ENCODE assay signal across 8 cellular contexts in the genomic region with DNA sequence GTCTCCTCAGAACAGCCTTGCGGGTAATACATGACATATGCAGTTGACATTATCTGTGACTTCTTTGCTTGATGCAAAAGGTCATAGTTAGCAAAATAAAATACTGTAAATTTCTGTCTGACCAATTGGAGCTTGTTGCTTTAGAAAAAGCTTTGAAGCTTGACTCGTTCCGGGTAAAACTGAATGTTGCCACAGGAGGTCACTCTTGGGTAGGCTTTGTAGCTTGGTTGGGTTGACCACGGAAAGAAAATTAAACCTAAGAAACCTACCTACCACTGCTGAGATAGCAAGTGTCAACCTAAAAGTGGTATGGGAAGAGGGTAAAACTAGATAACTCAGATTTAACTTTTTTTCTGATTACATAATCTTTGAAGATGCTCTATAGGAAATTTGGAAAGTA. TPM values are rescaled to one million over a fixed set of nuclear protein-coding genes. Genes with fewer than 3 reads are reported as not detected.
DNase-seq lines count a peak whose midpoint lies in the region; ATAC-seq, FAIRE-seq and TF ChIP-seq lines count a peak whose summit lies in the region.

No MANE protein-coding gene starts in this region.

- in situ Hi-C loops in HepG2 (cut with HindIII; ENCODE audit: extremely low pct_ligation_motif_present, low pct_unique_long_range_greater_than_20kb) = no loop called here

- TF ChIP-seq EP300 in HepG2 (IDR thresholded peaks at IDR 0.05; ENCODE audit: low read depth in 2 of 2, low read length in 2 of 2) (no peak), HepG2 (CRISPR knock-in tag; IDR thresholded peaks at IDR 0.05; ENCODE audit: borderline replicate concordance) (no peak)

- 26 to 27% methylated on average over 4 of the region's 4 CpGs for WGBS in heart right ventricle, 2 donors
- WGBS in right cardiac atrium = 26% methylated on average over 4 of the region's 4 CpGs
- WGBS in HepG2 (ENCODE audit: low lambda C conversion rate) = 40% methylated on average over 4 of the region's 4 CpGs

- H3K4me3 ChIP-seq in heart right ventricle (no peak overlapping the region), right cardiac atrium (ENCODE audit: low read length) (no peak overlapping the region), HFF-Myc (replicated peaks; ENCODE audit: low read depth, low read length) (no peak overlapping the region), PC-9 (no peak overlapping the region), HepG2 (replicated peaks in 1 of 3; ENCODE audit: insufficient read depth in 1 of 3, low read depth in 2 of 3, low read length in 3 of 3) (no peak overlapping the region)

- H2AFZ ChIP-seq in PC-9 = no peak overlapping the region
- H2AFZ ChIP-seq in HepG2 (ENCODE audit: low read length) = no peak overlapping the region

- CTCF ChIA-PET in PC-9 (lab: Charles Lee) = interaction anchor here (0.6 to 1.0 kb wide), 3 partner anchors 23 to 294 kb away, joined by 3 to 5 read pairs (median 4); a partner anchor contains a TSS
- CTCF ChIA-PET in HepG2 (lab: Yijun Ruan, JAX; ENCODE audit: low intra/inter-chr PET ratio, low total read pairs) = interaction anchor here (1.9 to 3.8 kb wide), 2 partner anchors 79 to 87 kb away, joined by 20 to 58 read pairs; no protein-coding TSS in a partner anchor

- no peaks in the 10 kb centered on the region for H3K79me2 ChIP-seq in PC-9 (ENCODE audit: low read depth)
- no peaks in the 10 kb centered on the region for H3K79me2 ChIP-seq in HepG2 (ENCODE audit: insufficient read depth, low read length)

- H3K36me3 Mint-ChIP-seq in brain = peaks cover 7% of the 10 kb centered on the region

- H3K4me2 ChIP-seq in PC-9 = no peak overlapping the region
- H3K4me2 ChIP-seq in HepG2 (ENCODE audit: low read depth, low read length) = no peak overlapping the region

- peak; percentile 71 for TF ChIP-seq RAD21 in HepG2 (CRISPR knock-in tag; IDR thresholded peaks at IDR 0.05)

- POLR2A ChIA-PET in PC-9 (lab: Charles Lee; ENCODE audit: unreplicated experiment) (interaction anchor here (0.6 to 0.8 kb wide), 2 partner anchors 132 to 162 kb away, joined by 3 to 4 read pairs; no protein-coding TSS in a partner anchor), HepG2 (lab: Yijun Ruan, JAX) (interaction anchor here (1.1 kb wide), 1 partner anchor 29 kb away, joined by 4 read pairs; no protein-coding TSS in a partner anchor)

- H3K4me3 Mint-ChIP-seq in brain = no peak overlapping the region

- TF ChIP-seq POLR2A in HepG2 (IDR thresholded peaks at IDR 0.05; ENCODE audit: insufficient read depth in 1 of 2, low read depth in 2 of 2, low read length in 2 of 2) = no peak

- H3K27ac Mint-ChIP-seq in brain = no peak overlapping the region

- ATAC-seq in heart right ventricle (no peak), right cardiac atrium (no peak), HepG2 (peak; percentile 56), HG02642 (IDR thresholded peaks at IDR 0.05; ENCODE audit: poor library complexity, unreplicated experiment) (no peak)

- H3K4me1 Mint-ChIP-seq in brain = peaks cover 7% of the 10 kb centered on the region

- intact Hi-C loops in heart right ventricle (cut with DNase I) (loop anchor here in 8 of 10 donors (2.0 to 10.0 kb wide), 8 partner anchors 78 to 1220 kb away; no protein-coding TSS in a partner anchor), right cardiac atrium (cut with DNase I) (loop anchor here in 1 of 4 donors (5.0 kb wide), 1 partner anchor 78 kb away; no protein-coding TSS in a partner anchor), PC-9 (cut with micrococcal nuclease; ENCODE audit: unreplicated experiment) (loop anchor here (1.0 to 5.0 kb wide), 6 partner anchors 87 to 1218 kb away; no protein-coding TSS in a partner anchor), HepG2 (cut with micrococcal nuclease; ENCODE audit: unreplicated experiment) (loop anchor here (1.0 kb wide), 2 partner anchors 80 to 87 kb away; no protein-coding TSS in a partner anchor)

- H3K36me3 ChIP-seq in heart right ventricle (peaks cover 0 to 10% (median 0%) of the 10 kb centered on the region in 9 donors), PC-9 (ENCODE audit: low read depth) (no peaks in the 10 kb centered on the region), HepG2 (replicated peaks in 1 of 2; ENCODE audit: control insufficient read depth in 1 of 2, insufficient read depth in 2 of 2, low read length in 2 of 2) (peaks cover 0 to 7% of the 10 kb centered on the region in 2 experiments; a peak in 2 of 5 replicates)

- no peak overlapping the region for H3K9ac ChIP-seq in HepG2 (ENCODE audit: insufficient read depth, low read depth, low read length)

- H3K9me2 ChIP-seq in PC-9 (ENCODE audit: insufficient read depth) = no peaks in the 10 kb centered on the region

- H3K27me3 Mint-ChIP-seq in brain = peaks cover 8% of the 10 kb centered on the region

- H3K27ac ChIP-seq in heart right ventricle (no peak overlapping the region), right cardiac atrium (ENCODE audit: low read length) (no peak overlapping the region), PC-9 (no peak overlapping the region), HepG2 (ENCODE audit: extremely low read length, insufficient read depth, low read length) (no peak overlapping the region)

- H3K4me1 ChIP-seq in heart right ventricle = no peaks in the 10 kb centered on the region
- no peaks in the 10 kb centered on the region for H3K4me1 ChIP-seq in right cardiac atrium (ENCODE audit: control insufficient read depth, insufficient read depth, low read length)
- H3K4me1 ChIP-seq in PC-9 (replicated peaks; ENCODE audit: insufficient read depth) = no peaks in the 10 kb centered on the region
- no peaks in the 10 kb centered on the region for H3K4me1 ChIP-seq in HepG2 (ENCODE audit: insufficient read depth, low read length)

- DNase-seq in heart right ventricle = peak in 1 of 2 donors; percentile 13
- no peak for DNase-seq in right cardiac atrium
- DNase-seq in HFF-Myc (ENCODE audit: extremely low read depth, low read depth) = peak; percentile 14
- DNase-seq in PC-9 = peak; percentile 44 to 51
- DNase-seq in HepG2 (ENCODE audit: low spot score) = peak; percentile 29
- peak; percentile 4 for DNase-seq in urothelium cell line (ENCODE audit: low spot score)

- no peaks in the 10 kb centered on the region for H4K20me1 ChIP-seq in PC-9 (ENCODE audit: insufficient read depth)
- no peaks in the 10 kb centered on the region for H4K20me1 ChIP-seq in HepG2 (ENCODE audit: insufficient read depth, low read length)

- BruUV-seq in PC-9 (replicated peaks; lab: Mats Ljungman, UMichigan) (no TSS peak), HepG2 (replicated peaks; lab: Mats Ljungman, UMichigan) (no TSS peak)

- no peaks in the 10 kb centered on the region for H3F3A ChIP-seq in PC-9 (ENCODE audit: insufficient read depth, low read depth)

- FAIRE-seq in HepG2 (lab: Jason Lieb, UNC) = no peak
- no peak for FAIRE-seq in urothelium cell line (lab: Jason Lieb, UNC)

- H3K27me3 ChIP-seq in heart right ventricle (peaks cover 0 to 41% (median 0%) of the 10 kb centered on the region in 7 donors), right cardiac atrium (ENCODE audit: control insufficient read depth, insufficient read depth) (no peaks in the 10 kb centered on the region), PC-9 (ENCODE audit: insufficient read depth, low read depth) (no peaks in the 10 kb centered on the region), HepG2 (ENCODE audit: control insufficient read depth in 1 of 2, insufficient read depth in 2 of 2, low read length in 2 of 2) (no peaks in the 10 kb centered on the region)

- H3K9me3 Mint-ChIP-seq in brain = no peaks in the 10 kb centered on the region

- H3K9me3 ChIP-seq in heart right ventricle (no peaks in the 10 kb centered on the region), right cardiac atrium (ENCODE audit: control insufficient read depth, low read length) (no peaks in the 10 kb centered on the region), PC-9 (ENCODE audit: insufficient read depth, low read depth) (no peaks in the 10 kb centered on the region), HepG2 (ENCODE audit: low read length) (no peaks in the 10 kb centered on the region)

- TF ChIP-seq CTCF in heart right ventricle (IDR thresholded peaks at IDR 0.05) = peak in 8 of 9 donors; percentile 15 to 56 (median 46)
- peak; percentile 26 for TF ChIP-seq CTCF in HFF-Myc (IDR thresholded peaks at IDR 0.05; ENCODE audit: low read depth, low read length, missing control alignments)
- TF ChIP-seq CTCF in PC-9 (conservative IDR thresholded peaks at IDR 0.05) = peak; percentile 75
- peak; percentile 73 to 75 for TF ChIP-seq CTCF in brain (conservative IDR thresholded peaks at IDR 0.05)
- TF ChIP-seq CTCF in HepG2 (CRISPR knock-in tag; IDR thresholded peaks at IDR 0.05) = peak; percentile 71

RNA-seq across cellular contexts. Expression of a gene that starts 23.2 kb away (rescaled TPM):
- total RNA-seq in heart right ventricle (1 to 10 TPM; 2.1 to 9.7 (median 3.6) TPM), right cardiac atrium (1 to 10 TPM; 4.7 to 5.5 (median 5.5) TPM), PC-9 (2021) (72.0 and 107 TPM in 2 replicates), HepG2 (2016; rRNA removed; fragmentation: Illumina TruSeq; extraction: Trizol) (24.4 and 29.2 TPM in 2 replicates)
- polyA plus RNA-seq in heart right ventricle (1 to 10 TPM; 2.7 to 4.0 TPM), right cardiac atrium (3.6 TPM), brain (ENCODE audit: insufficient read depth, low read depth, low replicate concordance) (16.9 TPM), HepG2 (2011; rRNA removed) (8.9 and 10.6 TPM in 2 replicates)
- 11.1 and 12.0 TPM in 2 replicates for total RNA-seq in HepG2 (2016; cell fraction: cytosol; rRNA removed; fragmentation: Illumina TruSeq; extraction: Trizol; ENCODE audit: low read depth)
- total RNA-seq in HepG2 (2016; cell fraction: insoluble cytoplasmic fraction; rRNA removed; fragmentation: Illumina TruSeq; extraction: Trizol) = 26.5 and 27.5 TPM in 2 replicates
- total RNA-seq in HepG2 (2016; cell fraction: membrane; rRNA removed; fragmentation: Illumina TruSeq; extraction: Trizol) = 21.5 and 24.9 TPM in 2 replicates
- total RNA-seq in HepG2 (2016; cell fraction: nucleus; rRNA removed; fragmentation: Illumina TruSeq; extraction: Trizol) = 13.1 and 13.4 TPM in 2 replicates
- polyA plus RNA-seq in HepG2 (2011; cell fraction: cytosol; rRNA removed) = 10.4 and 10.6 TPM in 2 replicates
- 5.8 and 7.2 TPM in 2 replicates for polyA plus RNA-seq in HepG2 (2011; cell fraction: nucleus; rRNA removed)
- 10.4 and 10.5 TPM in 2 replicates for polyA plus RNA-seq in HepG2 (2012)
- 6.1 and 6.9 TPM in 2 replicates for polyA plus RNA-seq in HepG2 (2016; cell fraction: cytosol; fragmentation: Illumina TruSeq; extraction: Trizol; ENCODE audit: low read depth)
- 29.8 and 30.5 TPM in 2 replicates for polyA plus RNA-seq in HepG2 (2016; cell fraction: insoluble cytoplasmic fraction; fragmentation: Illumina TruSeq; extraction: Trizol; ENCODE audit: low read depth)
- 11.1 and 11.7 TPM in 2 replicates for polyA plus RNA-seq in HepG2 (2016; cell fraction: membrane; fragmentation: Illumina TruSeq; extraction: Trizol; ENCODE audit: low read depth)
- 18.4 and 19.2 TPM in 2 replicates for polyA plus RNA-seq in HepG2 (2016; cell fraction: nucleus; fragmentation: Illumina TruSeq; extraction: Trizol; ENCODE audit: insufficient read depth, low read depth)
- 30.2 and 139 TPM in 2 replicates for polyA minus RNA-seq in HepG2 (2011; rRNA and poly(A)+ RNA removed; ENCODE audit: low replicate concordance)
- polyA minus RNA-seq in HepG2 (2011; cell fraction: cytosol; rRNA and poly(A)+ RNA removed) = 15.6 and 20.8 TPM in 2 replicates
- polyA minus RNA-seq in HepG2 (2011; cell fraction: nucleus; rRNA and poly(A)+ RNA removed) = 6.4 and 8.2 TPM in 2 replicates

RNA-seq across cellular contexts. Expression of a gene that starts 52.4 kb away (rescaled TPM):
- total RNA-seq in heart right ventricle (1 to 10 TPM in 2 of 10 donors, under 1 TPM in 8; 0.15 to 3.2 (median 0.55) TPM), right cardiac atrium (under 1 TPM; 0.25 to 0.96 (median 0.84) TPM), PC-9 (2021) (not detected in 2 replicates), HepG2 (2016; rRNA removed; fragmentation: Illumina TruSeq; extraction: Trizol) (not detected in 2 replicates)
- polyA plus RNA-seq in heart right ventricle (under 1 TPM; 0.03 to 0.07 TPM), right cardiac atrium (0.02 TPM), brain (ENCODE audit: insufficient read depth, low read depth, low replicate concordance) (0.37 TPM), HepG2 (2011; rRNA removed) (not detected in 2 replicates)
- total RNA-seq in HepG2 (2016; cell fraction: cytosol; rRNA removed; fragmentation: Illumina TruSeq; extraction: Trizol; ENCODE audit: low read depth) = not detected in 2 replicates
- total RNA-seq in HepG2 (2016; cell fraction: insoluble cytoplasmic fraction; rRNA removed; fragmentation: Illumina TruSeq; extraction: Trizol) = not detected in 2 replicates
- total RNA-seq in HepG2 (2016; cell fraction: membrane; rRNA removed; fragmentation: Illumina TruSeq; extraction: Trizol) = not detected in 2 replicates
- not detected in 2 replicates for total RNA-seq in HepG2 (2016; cell fraction: nucleus; rRNA removed; fragmentation: Illumina TruSeq; extraction: Trizol)
- polyA plus RNA-seq in HepG2 (2011; cell fraction: cytosol; rRNA removed) = not detected in 2 replicates
- polyA plus RNA-seq in HepG2 (2011; cell fraction: nucleus; rRNA removed) = not detected in 2 replicates
- not detected in 2 replicates for polyA plus RNA-seq in HepG2 (2012)
- not detected in 2 replicates for polyA plus RNA-seq in HepG2 (2016; cell fraction: cytosol; fragmentation: Illumina TruSeq; extraction: Trizol; ENCODE audit: low read depth)
- polyA plus RNA-seq in HepG2 (2016; cell fraction: insoluble cytoplasmic fraction; fragmentation: Illumina TruSeq; extraction: Trizol; ENCODE audit: low read depth) = not detected in 2 replicates
- not detected in 2 replicates for polyA plus RNA-seq in HepG2 (2016; cell fraction: membrane; fragmentation: Illumina TruSeq; extraction: Trizol; ENCODE audit: low read depth)
- not detected in 2 replicates for polyA plus RNA-seq in HepG2 (2016; cell fraction: nucleus; fragmentation: Illumina TruSeq; extraction: Trizol; ENCODE audit: insufficient read depth, low read depth)
- polyA minus RNA-seq in HepG2 (2011; rRNA and poly(A)+ RNA removed; ENCODE audit: low replicate concordance) = not detected in 2 replicates
- not detected in 2 replicates for polyA minus RNA-seq in HepG2 (2011; cell fraction: cytosol; rRNA and poly(A)+ RNA removed)
- not detected in 2 replicates for polyA minus RNA-seq in HepG2 (2011; cell fraction: nucleus; rRNA and poly(A)+ RNA removed)

Comparison
In these comparisons a context has a peak if more than half of its experiments do, and no peak if none do; other contexts are left out.
1. DNase-seq: peak in HFF-Myc (single experiment), PC-9 (2 of 2), HepG2 (single experiment) and urothelium cell line (single experiment); none in right cardiac atrium (0 of 3).
2. Peak in every context shown above with its lines, with median percentiles within 50 percentile points of each other: CTCF ChIP-seq.